Comparison of ENCODE assay signal across 9 cellular contexts in the genomic region with DNA sequence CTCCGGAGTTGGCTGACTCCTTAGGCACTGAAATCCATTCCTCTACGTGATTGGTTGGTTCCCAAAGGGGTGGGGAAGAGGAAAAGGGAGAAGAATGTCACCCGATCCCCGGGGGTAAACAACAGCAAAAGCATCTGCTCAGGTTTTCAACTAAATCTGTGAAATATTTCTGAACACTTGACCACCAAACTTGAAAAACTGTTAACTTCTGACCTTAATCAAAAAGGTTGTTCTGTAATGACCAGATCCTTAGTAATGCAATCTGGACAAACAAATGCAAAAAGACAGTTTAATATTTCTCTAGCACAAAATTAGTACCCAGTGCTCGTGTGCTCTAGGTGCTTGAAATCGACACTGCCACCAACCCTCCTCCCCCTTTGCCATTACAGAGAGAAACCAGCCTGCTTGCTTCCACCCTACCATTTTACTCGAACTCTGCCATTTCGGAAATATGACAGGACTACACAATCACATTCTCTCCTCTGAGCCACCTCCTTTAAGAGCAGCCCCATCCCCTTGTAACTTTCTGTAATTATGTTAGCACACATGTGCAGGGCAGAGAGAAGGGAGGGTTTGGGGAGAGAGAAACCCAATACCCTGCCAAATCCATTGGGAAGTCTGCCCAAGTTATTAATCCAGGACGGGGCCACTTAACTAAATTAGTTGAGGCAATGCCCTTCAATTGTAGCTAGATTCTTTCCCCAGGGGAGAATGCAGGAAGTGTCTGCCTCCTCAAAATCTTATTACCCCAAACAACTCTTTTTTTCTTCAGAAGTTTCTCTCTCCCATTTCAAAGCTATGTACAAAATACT.
DNase-seq lines count a peak whose midpoint lies in the region; ATAC-seq, FAIRE-seq and TF ChIP-seq lines count a peak whose summit lies in the region.
"Had no signal": no experiment of that assay in that cellular context is flagged by ENCODE, and none has a peak within 500 bp of the region (broad histone marks: within the 10 kb centered on the region; RNA-seq: fewer than 3 reads in every experiment).

No MANE protein-coding gene starts in this region.

- peak overlapping the region; percentile 93 for H3K27ac ChIP-seq in 22Rv1

- peak; percentile 97 for FAIRE-seq in H54 (lab: Jason Lieb, UNC)
- FAIRE-seq: GM18507 had no signal

- DNase-seq in H54 (ENCODE audit: insufficient read length, low spot score) (peak; percentile 15), NCI-H526 treated with DMSO at 0.1 percent for 48 hours (lab: John Stamatoyannopoulos, UW) (peak; percentile 28), brain pericyte (ENCODE audit: low read depth, low spot score) (peak; percentile 51), sciatic nerve (ENCODE audit: low spot score) (no peak)

- intact Hi-C loops in sciatic nerve (cut with DNase I): no loop called here

- H3K27me3 ChIP-seq in iPS-15b (ENCODE audit: control insufficient read depth, insufficient read depth, low read length): no peaks in the 10 kb centered on the region

- TF ChIP-seq CTCF in 22Rv1 (IDR thresholded peaks at IDR 0.05): no peak

- H3K36me3 ChIP-seq in iPS-15b (ENCODE audit: control insufficient read depth, insufficient read depth, low read length): no peaks in the 10 kb centered on the region

- peaks cover 30% of the 10 kb centered on the region for H3K4me1 ChIP-seq in iPS-15b (ENCODE audit: control insufficient read depth, insufficient read depth, low read length)

- H3K4me3 ChIP-seq in iPS-15b (ENCODE audit: low read depth, low read length): peak overlapping the region; percentile 40

- peak; percentile 95 for ATAC-seq in sciatic nerve
- no peak for ATAC-seq in GM18868 (IDR thresholded peaks at IDR 0.05; ENCODE audit: unreplicated experiment)
- ATAC-seq in HG03378 (IDR thresholded peaks at IDR 0.05; ENCODE audit: unreplicated experiment): no peak

- TF ChIP-seq POLR2A in H54 (IDR thresholded peaks at IDR 0.05; ENCODE audit: low read depth, low read length): no peak

- H3K9ac ChIP-seq in iPS-15b (ENCODE audit: low read depth, low read length): no peak overlapping the region

- no peaks in the 10 kb centered on the region for H3K9me3 ChIP-seq in iPS-15b (ENCODE audit: control insufficient read depth, insufficient read depth, low read length)
